8 cellular contexts compared by ENCODE assay signal in genomic region chr19:47094557-47095517, GRCh38. TPM values are rescaled to one million over a fixed set of nuclear protein-coding genes. Genes with fewer than 3 reads are reported as not detected.
DNase-seq lines count a peak whose midpoint lies in the region; ATAC-seq and TF ChIP-seq lines count a peak whose summit lies in the region.

No MANE protein-coding gene starts in this region.

- in situ Hi-C loops in SK-MEL-5 (cut with HindIII; ENCODE audit: low pct_unique_long_range_greater_than_20kb, low sequenced_read_pairs) = no loop called here

- H3K4me1 Mint-ChIP-seq in dendritic cell treated with granulocyte-macrophage colony-stimulating factor and Interleukin-4, amounts not matched to agents 40 ng/mL and 50 ng/mL, for 4 days (ENCODE audit: low read depth) = peaks cover 63% of the 10 kb centered on the region

- H3K27me3 ChIP-seq in prostate gland (replicated peaks; ENCODE audit: insufficient read depth) = no peaks in the 10 kb centered on the region

- WGBS in prostate gland = 75% methylated on average over 15 of the region's 15 CpGs

- ATAC-seq in HG03135 (IDR thresholded peaks at IDR 0.05; ENCODE audit: unreplicated experiment) = no peak
- ATAC-seq in HG03432 (IDR thresholded peaks at IDR 0.05; ENCODE audit: unreplicated experiment) = no peak
- no peak for ATAC-seq in HG02571 (IDR thresholded peaks at IDR 0.05; ENCODE audit: unreplicated experiment)

- TF ChIP-seq POLR2A in prostate gland (IDR thresholded peaks at IDR 0.05) = no peak

- no peak for TF ChIP-seq CTCF in prostate gland (IDR thresholded peaks at IDR 0.05)

- H3K4me1 ChIP-seq in prostate gland (replicated peaks) = peaks cover 2% of the 10 kb centered on the region

- intact Hi-C loops in dendritic cell treated with granulocyte-macrophage colony-stimulating factor and Interleukin-4, amounts not matched to agents 40 ng/mL and 50 ng/mL, for 4 days (cut with micrococcal nuclease) = no loop called here
- intact Hi-C loops in prostate gland (cut with DNase I) = no loop called here

- H3K9me3 ChIP-seq in prostate gland = no peaks in the 10 kb centered on the region

- H3K4me3 ChIP-seq in prostate gland = no peak overlapping the region

- no peaks in the 10 kb centered on the region for H3K9me3 Mint-ChIP-seq in dendritic cell treated with granulocyte-macrophage colony-stimulating factor and Interleukin-4, amounts not matched to agents 40 ng/mL and 50 ng/mL, for 4 days

- H3K27me3 Mint-ChIP-seq in dendritic cell treated with granulocyte-macrophage colony-stimulating factor and Interleukin-4, amounts not matched to agents 40 ng/mL and 50 ng/mL, for 4 days = no peaks in the 10 kb centered on the region

- peak overlapping the region; percentile 76 for H3K27ac Mint-ChIP-seq in dendritic cell treated with granulocyte-macrophage colony-stimulating factor and Interleukin-4, amounts not matched to agents 40 ng/mL and 50 ng/mL, for 4 days

- peak; percentile 86 for DNase-seq in CMK (ENCODE audit: low read depth)
- DNase-seq in SK-MEL-5 (ENCODE audit: low read depth, low spot score) = peak; percentile 83
- no peak for DNase-seq in prostate gland (ENCODE audit: low spot score)
- DNase-seq in NCI-H128 (lab: John Stamatoyannopoulos, UW; ENCODE audit: unreplicated experiment) = no peak

- H3K27ac ChIP-seq in prostate gland = peak overlapping the region; percentile 77 to 84

- H3K4me3 Mint-ChIP-seq in dendritic cell treated with granulocyte-macrophage colony-stimulating factor and Interleukin-4, amounts not matched to agents 40 ng/mL and 50 ng/mL, for 4 days = peak overlapping the region; percentile 47

- H3K36me3 ChIP-seq in prostate gland = peaks cover 0 to 7% of the 10 kb centered on the region in 2 donors

- H3K36me3 Mint-ChIP-seq in dendritic cell treated with granulocyte-macrophage colony-stimulating factor and Interleukin-4, amounts not matched to agents 40 ng/mL and 50 ng/mL, for 4 days (ENCODE audit: low read depth) = peaks cover 61% of the 10 kb centered on the region

RNA-seq across cellular contexts. Expression of gene ZC3H4, which starts 18.7 kb away (rescaled TPM):
- total RNA-seq in SK-MEL-5 (2014; rRNA removed; shearing (Covaris generic)) = 6.7 and 7.5 TPM in 2 replicates
- 22.9 and 36.3 TPM in 2 replicates for polyA plus RNA-seq in SK-MEL-5 (2015; cell fraction: cytosol; rRNA removed)
- polyA plus RNA-seq in SK-MEL-5 (2015; cell fraction: nucleus; rRNA removed) = 18.1 and 20.7 TPM in 2 replicates
- total RNA-seq in prostate gland = 10 to 100 TPM; 35.3 to 49.1 TPM

RNA-seq across cellular contexts. Expression of gene SAE1, which starts 35.8 kb away (rescaled TPM):
- total RNA-seq in SK-MEL-5 (2014; rRNA removed; shearing (Covaris generic)) = 135 and 154 TPM in 2 replicates
- 162 and 181 TPM in 2 replicates for polyA plus RNA-seq in SK-MEL-5 (2015; cell fraction: cytosol; rRNA removed)
- 24.9 and 31.4 TPM in 2 replicates for polyA plus RNA-seq in SK-MEL-5 (2015; cell fraction: nucleus; rRNA removed)
- total RNA-seq in prostate gland = 10 to 100 TPM; 48.4 to 73.0 TPM

RNA-seq across cellular contexts. Expression of gene TMEM160, which starts 46.4 kb away (rescaled TPM):
- 22.6 and 24.8 TPM in 2 replicates for total RNA-seq in SK-MEL-5 (2014; rRNA removed; shearing (Covaris generic))
- polyA plus RNA-seq in SK-MEL-5 (2015; cell fraction: cytosol; rRNA removed) = 31.5 and 60.1 TPM in 2 replicates
- 5.2 and 11.7 TPM in 2 replicates for polyA plus RNA-seq in SK-MEL-5 (2015; cell fraction: nucleus; rRNA removed)
- total RNA-seq in prostate gland = 10 to 100 TPM; 23.4 to 55.5 TPM

Comparison
In these comparisons a context has a peak if more than half of its experiments do, and no peak if none do; other contexts are left out.
1. DNase-seq: peak in CMK (single experiment) and SK-MEL-5 (single experiment); none in prostate gland (single experiment) and NCI-H128 (single experiment).